1 cellular context compared by ENCODE assay signal in genomic region chrX:39772057-39772832, GRCh38.
A peak's percentile ranks its signal among the peaks of the same experiment; 100 is the strongest.
TF ChIP-seq lines count a peak whose summit lies in the region.

No MANE protein-coding gene starts in this region.

TF ChIP-seq in HepG2, 621 proteins besides CTCF, POLR2A, EP300 and RAD21 (continued from another document and continues in another):
- TF ChIP-seq THAP9 (CRISPR knock-in tag; IDR thresholded peaks at IDR 0.05; ENCODE audit: borderline replicate concordance), result no peak
- no peak for TF ChIP-seq BCLAF1 (IDR thresholded peaks at IDR 0.05)
- no peak for TF ChIP-seq RBFOX2 (IDR thresholded peaks at IDR 0.05; ENCODE audit: low read depth, low read length)
- TF ChIP-seq KLF16 (CRISPR knock-in tag; IDR thresholded peaks at IDR 0.05), result peak in 1 of 2 experiments; percentile 27; a peak in 1 of 4 replicates
- TF ChIP-seq TBX2 (CRISPR knock-in tag; IDR thresholded peaks at IDR 0.05; ENCODE audit: borderline replicate concordance), result peak; percentile 89
- peak; percentile 53; the same call in 1 of the 2 replicates for TF ChIP-seq FOXK1 (CRISPR knock-in tag; IDR thresholded peaks at IDR 0.05; ENCODE audit: borderline replicate concordance, low read depth)
- no peak for TF ChIP-seq ZNF883 (CRISPR knock-in tag; IDR thresholded peaks at IDR 0.05; ENCODE audit: not compliant biosample characterization)
- TF ChIP-seq DMTF1 (CRISPR knock-in tag; IDR thresholded peaks at IDR 0.05), result no peak
- TF ChIP-seq HMGA1 (CRISPR knock-in tag; conservative IDR thresholded peaks at IDR 0.05), result no peak
- TF ChIP-seq HNRNPUL1 (IDR thresholded peaks at IDR 0.05; ENCODE audit: low read depth, low read length), result no peak
- 0 out of 2 replicates have a peak, but pooled peaks have one; percentile 33 for TF ChIP-seq RARA (CRISPR knock-in tag; IDR thresholded peaks at IDR 0.05)
- TF ChIP-seq PITX1 (CRISPR knock-in tag; IDR thresholded peaks at IDR 0.05), result peak; percentile 27; the same call in 1 of the 2 replicates
- TF ChIP-seq ZNF850 (CRISPR knock-in tag; conservative IDR thresholded peaks at IDR 0.05), result no peak
- no peak for TF ChIP-seq ZNF225 (CRISPR knock-in tag; IDR thresholded peaks at IDR 0.05)
- no peak for TF ChIP-seq GABPA (IDR thresholded peaks at IDR 0.05; ENCODE audit: low read depth, low read length)
- TF ChIP-seq GABPA (CRISPR knock-in tag; IDR thresholded peaks at IDR 0.05; ENCODE audit: low read depth), result peak; percentile 47
- no peak for TF ChIP-seq CHCHD3 (CRISPR knock-in tag; IDR thresholded peaks at IDR 0.05)
- no peak for TF ChIP-seq PHF20 (CRISPR knock-in tag; IDR thresholded peaks at IDR 0.05)
- no peak for TF ChIP-seq THAP7 (CRISPR knock-in tag; IDR thresholded peaks at IDR 0.05)
- TF ChIP-seq TEAD2 (CRISPR knock-in tag; IDR thresholded peaks at IDR 0.05), result no peak
- TF ChIP-seq NCOR1 (IDR thresholded peaks at IDR 0.05; ENCODE audit: borderline replicate concordance, low read length), result no peak
- TF ChIP-seq CBX5 (CRISPR knock-in tag; IDR thresholded peaks at IDR 0.05; ENCODE audit: borderline replicate concordance), result no peak
- TF ChIP-seq KIAA2018 (CRISPR knock-in tag; IDR thresholded peaks at IDR 0.05; ENCODE audit: borderline replicate concordance), result no peak
- TF ChIP-seq FOXA3 (CRISPR knock-in tag; IDR thresholded peaks at IDR 0.05), result peak; percentile 81
- peak; percentile 54 for TF ChIP-seq HMG20A (CRISPR knock-in tag; IDR thresholded peaks at IDR 0.05; ENCODE audit: borderline replicate concordance)
- no peak for TF ChIP-seq ZNF891 (CRISPR knock-in tag; IDR thresholded peaks at IDR 0.05)
- no peak for TF ChIP-seq SRY (CRISPR knock-in tag; IDR thresholded peaks at IDR 0.05)
- TF ChIP-seq SOX5 (CRISPR knock-in tag; IDR thresholded peaks at IDR 0.05; ENCODE audit: borderline replicate concordance), result peak; percentile 52; the same call in 1 of the 2 replicates
- no peak for TF ChIP-seq GRHL1 (CRISPR knock-in tag; conservative IDR thresholded peaks at IDR 0.05)
- no peak for TF ChIP-seq HOXA5 (CRISPR knock-in tag; IDR thresholded peaks at IDR 0.05)
- TF ChIP-seq MXI1 (IDR thresholded peaks at IDR 0.05; ENCODE audit: borderline replicate concordance, low read depth, low read length), result no peak
- TF ChIP-seq HDAC6 (IDR thresholded peaks at IDR 0.05; ENCODE audit: low read depth, low read length), result no peak
- TF ChIP-seq ZNF513 (CRISPR knock-in tag; conservative IDR thresholded peaks at IDR 0.05), result no peak
- no peak for TF ChIP-seq ATF7 (IDR thresholded peaks at IDR 0.05)
- TF ChIP-seq ATF7 (CRISPR knock-in tag; IDR thresholded peaks at IDR 0.05), result no peak
- no peak for TF ChIP-seq NR2F6 (IDR thresholded peaks at IDR 0.05)
- peak; percentile 35; the same call in 1 of the 2 replicates for TF ChIP-seq NR2F6 (CRISPR knock-in tag; IDR thresholded peaks at IDR 0.05)
- TF ChIP-seq ZNF737 (CRISPR knock-in tag; IDR thresholded peaks at IDR 0.05; ENCODE audit: borderline replicate concordance), result no peak
- no peak for TF ChIP-seq ZNF275 (CRISPR knock-in tag; IDR thresholded peaks at IDR 0.05; ENCODE audit: borderline replicate concordance)
- peak; percentile 87 for TF ChIP-seq TCF7 (IDR thresholded peaks at IDR 0.05; ENCODE audit: low read depth)
